ENCODE assay signal across 38 cellular contexts in the genomic region with DNA sequence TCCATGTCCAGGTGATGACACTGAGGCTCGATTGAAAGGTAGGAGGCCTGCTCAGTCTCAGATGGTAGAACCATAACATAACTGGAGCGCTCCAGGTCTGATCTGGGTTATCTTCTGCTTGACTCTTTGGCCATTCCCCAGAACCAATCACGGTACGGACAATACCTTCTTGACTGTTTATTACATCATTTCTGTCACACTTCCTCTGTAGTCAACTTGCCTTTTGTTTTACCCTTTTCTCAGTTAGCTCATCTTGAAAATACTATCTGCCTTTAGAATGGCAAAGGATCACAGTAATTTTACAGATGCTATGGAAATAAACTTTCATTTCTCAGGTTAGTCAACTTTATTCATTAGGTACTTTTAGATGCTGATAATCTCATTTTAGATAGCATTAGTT. TPM values are rescaled to one million over a fixed set of nuclear protein-coding genes. Genes with fewer than 3 reads are reported as not detected.
DNase-seq lines count a peak whose midpoint lies in the region; ATAC-seq, FAIRE-seq and TF ChIP-seq lines count a peak whose summit lies in the region.
"Had no signal": no experiment of that assay in that cellular context is flagged by ENCODE, and none has a peak within 500 bp of the region (broad histone marks: within the 10 kb centered on the region; RNA-seq: fewer than 3 reads in every experiment).

No MANE protein-coding gene starts in this region.

- SMC1A ChIA-PET in GM12878 (lab: Charles Lee; ENCODE audit: uncharacterized antibody, unreplicated experiment) = interaction anchor here (0.8 to 2.9 kb wide), 9 partner anchors 19 to 244 kb away, joined by 3 to 15 read pairs (median 3); no protein-coding TSS in a partner anchor

- H3K36me3 ChIP-seq in GM12878 (ENCODE audit: control insufficient read depth in 2 of 2, insufficient read depth in 2 of 2, low read length in 1 of 2) = no peaks in the 10 kb centered on the region
- H3K36me3 ChIP-seq in CD4-positive, alpha-beta memory T cell (ENCODE audit: insufficient read depth, low read length) = no peaks in the 10 kb centered on the region
- H3K36me3 ChIP-seq: BE2C, brain microvascular endothelial cell, esophagus squamous epithelium, heart left ventricle, pancreas, Peyer's patch, suprapubic skin, upper lobe of right lung had no signal

- POLR2A ChIA-PET in GM12878 (lab: Charles Lee) = interaction anchor here (0.7 kb wide), 1 partner anchor 102 kb away, joined by 3 read pairs; no protein-coding TSS in a partner anchor
- POLR2A ChIA-PET in CD4-positive, alpha-beta memory T cell (lab: Charles Lee; ENCODE audit: partially characterized antibody) = no interaction called here

- peak overlapping the region; percentile 72; the same call in 1 of the 2 replicates for H3K27ac ChIP-seq in GM12878 (ENCODE audit: control insufficient read depth, insufficient read depth)
- H3K27ac ChIP-seq in CD4-positive, alpha-beta memory T cell (ENCODE audit: low read depth, low read length) = no peak overlapping the region
- H3K27ac ChIP-seq: brain microvascular endothelial cell, dorsolateral prefrontal cortex, esophagus squamous epithelium, heart left ventricle, pancreas, Peyer's patch, suprapubic skin, upper lobe of right lung had no signal

- BruUV-seq in GM12878 (replicated peaks; lab: Mats Ljungman, UMichigan) = no TSS peak

- H3K27ac Mint-ChIP-seq in CD4-positive, alpha-beta memory T cell = no peak overlapping the region
- H3K27ac Mint-ChIP-seq in activated T-cell treated with anti-CD3 and anti-CD28 coated beads, Interleukin-2, amount 50 U/mL, for 72 hours = no peak overlapping the region
- H3K27ac Mint-ChIP-seq: activated CD4-positive, alpha-beta T cell treated with anti-CD3 and anti-CD28 coated beads for 36 hours; activated CD8-positive, alpha-beta T cell treated with anti-CD3 and anti-CD28 coated beads for 36 hours; activated naive CD4-positive, alpha-beta T cell treated with anti-CD3 and anti-CD28 coated beads, Interleukin-2, amount 50 U/mL, for 24 hours had no signal

- ATAC-seq in GM18498 (IDR thresholded peaks at IDR 0.05; ENCODE audit: unreplicated experiment) (peak; percentile 31), GM19035 (IDR thresholded peaks at IDR 0.05; ENCODE audit: unreplicated experiment) (peak; percentile 43), HG02610 (IDR thresholded peaks at IDR 0.05; ENCODE audit: unreplicated experiment) (peak; percentile 35), GM12878 (peak; percentile 79), HG02970 (IDR thresholded peaks at IDR 0.05; ENCODE audit: low FRiP score, unreplicated experiment) (no peak)
- no peak for ATAC-seq in activated T-cell treated with anti-CD3 and anti-CD28 coated beads, Interleukin-2, amount 50 U/mL, for 72 hours (replicated peaks in 1 of 2)
- ATAC-seq: activated CD4-positive, alpha-beta T cell treated with anti-CD3 and anti-CD28 coated beads for 36 hours; activated CD8-positive, alpha-beta T cell treated with anti-CD3 and anti-CD28 coated beads for 36 hours; HCT116; heart left ventricle; left ventricle myocardium superior; pancreas; upper lobe of right lung had no signal

- no peak overlapping the region for H3K9ac ChIP-seq in GM12878 (ENCODE audit: control insufficient read depth, insufficient read depth, low read length)

- no peak for TF ChIP-seq POLR2A in GM12878 (IDR thresholded peaks at IDR 0.05; ENCODE audit: low read depth, low read length)

- peak; percentile 70 for FAIRE-seq in GM12878 (lab: Jason Lieb, UNC)
- FAIRE-seq: keratinocyte, pancreas, small intestine had no signal

- no peaks in the 10 kb centered on the region for H3K9me3 ChIP-seq in GM12878 (replicated peaks; ENCODE audit: control insufficient read depth, insufficient read depth, low read length)
- H3K9me3 ChIP-seq in CD4-positive, alpha-beta memory T cell (ENCODE audit: control insufficient read depth in 1 of 2, low read length in 2 of 2) = no peaks in the 10 kb centered on the region
- H3K9me3 ChIP-seq: BE2C, esophagus squamous epithelium, heart left ventricle, pancreas, Peyer's patch, suprapubic skin, upper lobe of right lung had no signal

- TF ChIP-seq CTCF in GM12878 (IDR thresholded peaks at IDR 0.05 in 2 of 3, conservative IDR thresholded peaks at IDR 0.05 in 1 of 3; ENCODE audit: control insufficient read depth in 2 of 3, extremely low read depth in 1 of 3, insufficient read depth in 1 of 3, low read depth in 3 of 3, low read length in 3 of 3) = no peak

- WGBS in GM12878 (ENCODE audit: insufficient coverage, insufficient replicate concordance, low lambda C conversion rate, missing lambda C conversion rate) = 51% methylated on average over 4 of the region's 4 CpGs

- TF ChIP-seq EP300 in GM12878 (IDR thresholded peaks at IDR 0.05; ENCODE audit: borderline replicate concordance in 1 of 2, control insufficient read depth in 1 of 2, low read depth in 2 of 2, low read length in 2 of 2) = peak in 1 of 2 experiments; percentile 19; a peak in 1 of 4 replicates

- intact Hi-C loops in GM12878 (cut with micrococcal nuclease; ENCODE audit: unreplicated experiment) = no loop called here
- intact Hi-C loops in CD4-positive, alpha-beta memory T cell (cut with micrococcal nuclease) = no loop called here

- no peaks in the 10 kb centered on the region for H3K79me2 ChIP-seq in GM12878 (ENCODE audit: control insufficient read depth, insufficient read depth, low read length)

- H3K27me3 Mint-ChIP-seq in CD4-positive, alpha-beta memory T cell = peaks cover 3 to 9% of the 10 kb centered on the region in 2 donors
- no peaks in the 10 kb centered on the region for H3K27me3 Mint-ChIP-seq in activated T-cell treated with anti-CD3 and anti-CD28 coated beads, Interleukin-2, amount 50 U/mL, for 72 hours (ENCODE audit: low read depth)

- peak overlapping the region; percentile 20; the same call in 1 of the 2 replicates for H3K4me2 ChIP-seq in GM12878 (ENCODE audit: control insufficient read depth, insufficient read depth)

- H2AFZ ChIP-seq in GM12878 (ENCODE audit: control insufficient read depth, low read depth, low read length) = peak overlapping the region; percentile 49

- H3K4me3 Mint-ChIP-seq in CD4-positive, alpha-beta memory T cell = no peak overlapping the region
- no peak overlapping the region for H3K4me3 Mint-ChIP-seq in activated T-cell treated with anti-CD3 and anti-CD28 coated beads, Interleukin-2, amount 50 U/mL, for 72 hours
- H3K4me3 Mint-ChIP-seq: activated CD4-positive, alpha-beta T cell treated with anti-CD3 and anti-CD28 coated beads for 36 hours; activated CD8-positive, alpha-beta T cell treated with anti-CD3 and anti-CD28 coated beads for 36 hours; activated naive CD4-positive, alpha-beta T cell treated with anti-CD3 and anti-CD28 coated beads, Interleukin-2, amount 50 U/mL, for 24 hours had no signal

- in situ Hi-C loops in GM12878 (cut with MboI) = no loop called here

- CTCF ChIA-PET in GM12878 (lab: Yijun Ruan, JAX) = interaction anchor here (0.6 to 2.0 kb wide), 5 partner anchors 21 to 76 kb away, joined by 3 to 4 read pairs (median 3); no protein-coding TSS in a partner anchor
- CTCF ChIA-PET in CD4-positive, alpha-beta memory T cell (lab: Charles Lee; ENCODE audit: partially characterized antibody) = no interaction called here

- no peak overlapping the region for H3K4me3 ChIP-seq in GM12878
- no peak overlapping the region for H3K4me3 ChIP-seq in CD4-positive, alpha-beta memory T cell (ENCODE audit: low read length in 2 of 2)
- H3K4me3 ChIP-seq: dorsolateral prefrontal cortex, esophagus squamous epithelium, heart left ventricle, pancreas, Peyer's patch, suprapubic skin, upper lobe of right lung had no signal

- TF ChIP-seq RAD21 in GM12878 (IDR thresholded peaks at IDR 0.05; ENCODE audit: insufficient read depth, low read depth, low read length) = no peak

- H4K20me1 ChIP-seq in GM12878 (ENCODE audit: control insufficient read depth, insufficient read depth) = no peaks in the 10 kb centered on the region

- H3K27me3 ChIP-seq in GM12878 (replicated peaks in 1 of 2; ENCODE audit: control insufficient read depth in 2 of 2, insufficient read depth in 2 of 2, low read length in 1 of 2) = no peaks in the 10 kb centered on the region
- no peaks in the 10 kb centered on the region for H3K27me3 ChIP-seq in CD4-positive, alpha-beta memory T cell (ENCODE audit: insufficient read depth, low read length)
- H3K27me3 ChIP-seq: BE2C, brain microvascular endothelial cell, esophagus squamous epithelium, heart left ventricle, pancreas, Peyer's patch, suprapubic skin, upper lobe of right lung had no signal

- DNase-seq in GM12878 (ENCODE audit: low read depth, low spot score) = peak; percentile 9
- no peak for DNase-seq in CD4-positive, alpha-beta memory T cell
- DNase-seq in activated T-cell treated with anti-CD3 and anti-CD28 coated beads, Interleukin-2, amount 50 U/mL, for 72 hours = no peak
- no peak for DNase-seq in stimulated activated naive CD4-positive, alpha-beta T cell (lab: John Stamatoyannopoulos, UW)
- DNase-seq: activated CD4-positive, alpha-beta T cell treated with anti-CD3 and anti-CD28 coated beads for 36 hours; activated CD8-positive, alpha-beta T cell treated with anti-CD3 and anti-CD28 coated beads for 36 hours; activated T-cell treated with anti-CD3 and anti-CD28 coated beads for 4 hours; amniotic stem cell; BE2C; brain microvascular endothelial cell; dorsolateral prefrontal cortex; EL; esophagus squamous epithelium; foreskin melanocyte; heart left ventricle; left ventricle myocardium superior; mesendoderm; MM.1S; NCI-H1105 treated with DMSO at 0.1 percent for 48 hours; NCI-H2029 treated with DMSO at 0.1 percent for 48 hours; NCI-H345; NCI-H69; pancreas; Peyer's patch; retina; SHP77; small intestine; stimulated activated naive CD4-positive, alpha-beta T cell treated with Interleukin-2 at 50 U/mL for 16 hours; upper lobe of right lung had no signal

- peaks cover 0 to 3% of the 10 kb centered on the region in 2 donors for H3K36me3 Mint-ChIP-seq in CD4-positive, alpha-beta memory T cell
- no peaks in the 10 kb centered on the region for H3K36me3 Mint-ChIP-seq in activated T-cell treated with anti-CD3 and anti-CD28 coated beads, Interleukin-2, amount 50 U/mL, for 72 hours (ENCODE audit: insufficient read depth in 2 of 2)
- H3K36me3 Mint-ChIP-seq: activated naive CD4-positive, alpha-beta T cell treated with anti-CD3 and anti-CD28 coated beads, Interleukin-2, amount 50 U/mL, for 24 hours had no signal

- H3K4me1 ChIP-seq in GM12878 (ENCODE audit: control insufficient read depth, insufficient read depth, low read length) = peaks cover 25% of the 10 kb centered on the region
- H3K4me1 ChIP-seq in CD4-positive, alpha-beta memory T cell (ENCODE audit: insufficient read depth, low read length) = no peaks in the 10 kb centered on the region
- H3K4me1 ChIP-seq: BE2C, pancreas, Peyer's patch, suprapubic skin had no signal

- RAD21 ChIA-PET in GM12878 (lab: Charles Lee; ENCODE audit: unreplicated experiment) = interaction anchor here (0.9 to 2.1 kb wide), 4 partner anchors 13 to 153 kb away, joined by 3 to 5 read pairs (median 4); no protein-coding TSS in a partner anchor

- H3K4me1 Mint-ChIP-seq in CD4-positive, alpha-beta memory T cell = no peaks in the 10 kb centered on the region
- H3K4me1 Mint-ChIP-seq in activated T-cell treated with anti-CD3 and anti-CD28 coated beads, Interleukin-2, amount 50 U/mL, for 72 hours (ENCODE audit: low read depth) = no peaks in the 10 kb centered on the region
- H3K4me1 Mint-ChIP-seq: activated naive CD4-positive, alpha-beta T cell treated with anti-CD3 and anti-CD28 coated beads, Interleukin-2, amount 50 U/mL, for 24 hours had no signal

- peaks cover 0 to 6% (median 0%) of the 10 kb centered on the region in 8 donors for H3K9me3 Mint-ChIP-seq in CD4-positive, alpha-beta memory T cell
- H3K9me3 Mint-ChIP-seq in activated T-cell treated with anti-CD3 and anti-CD28 coated beads, Interleukin-2, amount 50 U/mL, for 72 hours = no peaks in the 10 kb centered on the region
- H3K9me3 Mint-ChIP-seq: activated CD8-positive, alpha-beta T cell treated with anti-CD3 and anti-CD28 coated beads for 36 hours; activated naive CD4-positive, alpha-beta T cell treated with anti-CD3 and anti-CD28 coated beads, Interleukin-2, amount 50 U/mL, for 24 hours had no signal

RNA-seq across cellular contexts. Expression of a gene that starts 22.4 kb away (rescaled TPM):
- total RNA-seq in GM12878 (2013; cell fraction: nucleolus; rRNA removed) = not detected in 2 replicates
- total RNA-seq in GM12878 (2014; rRNA removed) (not detected in 2 replicates), GM12878 (2014; rRNA removed; fragmentation: Illumina TruSeq; extraction: Trizol) (not detected in 2 replicates), GM12878 (2021) (not detected in 2 replicates)
- polyA plus RNA-seq in GM12878 (2011; ENCODE audit: low read depth) = not detected
- polyA plus RNA-seq in GM12878 (2011; rRNA removed) (not detected in 2 replicates), GM12878 (2014; fragmentation: Illumina TruSeq; extraction: Trizol) (not detected in 2 replicates), GM12878 (2014; fragmentation: Nextera tagmentation; extraction: Ambion mirVana) (not detected), GM12878 (2014; rRNA removed) (not detected in 2 replicates), GM12878 (2016; fragmentation: Nextera tagmentation; extraction: Ambion mirVana) (not detected)
- polyA plus RNA-seq in GM12878 (2011; cell fraction: cytosol; rRNA removed) = not detected in 2 replicates
- not detected in 2 replicates for polyA plus RNA-seq in GM12878 (2011; cell fraction: nucleus; rRNA removed)
- not detected in 2 replicates for polyA plus RNA-seq in GM12878 (2012)
- not detected in 2 replicates for polyA minus RNA-seq in GM12878 (2011; rRNA and poly(A)+ RNA removed)
- not detected in 2 replicates for polyA minus RNA-seq in GM12878 (2011; cell fraction: cytosol; rRNA and poly(A)+ RNA removed)
- polyA minus RNA-seq in GM12878 (2011; cell fraction: nucleus; rRNA and poly(A)+ RNA removed) = not detected in 2 replicates
- total RNA-seq in CD4-positive, alpha-beta memory T cell = not detected
- polyA plus RNA-seq in CD4-positive, alpha-beta memory T cell = not detected
- not detected for total RNA-seq in activated T-cell treated with anti-CD3 and anti-CD28 coated beads, Interleukin-2, amount 50 U/mL, for 72 hours
- total RNA-seq: activated CD4-positive, alpha-beta T cell treated with anti-CD3 and anti-CD28 coated beads for 36 hours; activated CD8-positive, alpha-beta T cell treated with anti-CD3 and anti-CD28 coated beads for 36 hours; esophagus squamous epithelium; heart left ventricle; left ventricle myocardium superior; Peyer's patch; suprapubic skin; upper lobe of right lung had no signal
- polyA plus RNA-seq: heart left ventricle, keratinocyte, neural cell, small intestine had no signal

Comparison
In these comparisons a context has a peak if more than half of its experiments do, and no peak if none do; other contexts are left out.
1. ATAC-seq: peak in GM18498 (single experiment), GM19035 (single experiment), HG02610 (single experiment) and GM12878 (single experiment); none in activated T-cell treated with anti-CD3 and anti-CD28 coated beads, Interleukin-2, amount 50 U/mL, for 72 hours (0 of 2) and HG02970 (single experiment).